In the genomic region with DNA sequence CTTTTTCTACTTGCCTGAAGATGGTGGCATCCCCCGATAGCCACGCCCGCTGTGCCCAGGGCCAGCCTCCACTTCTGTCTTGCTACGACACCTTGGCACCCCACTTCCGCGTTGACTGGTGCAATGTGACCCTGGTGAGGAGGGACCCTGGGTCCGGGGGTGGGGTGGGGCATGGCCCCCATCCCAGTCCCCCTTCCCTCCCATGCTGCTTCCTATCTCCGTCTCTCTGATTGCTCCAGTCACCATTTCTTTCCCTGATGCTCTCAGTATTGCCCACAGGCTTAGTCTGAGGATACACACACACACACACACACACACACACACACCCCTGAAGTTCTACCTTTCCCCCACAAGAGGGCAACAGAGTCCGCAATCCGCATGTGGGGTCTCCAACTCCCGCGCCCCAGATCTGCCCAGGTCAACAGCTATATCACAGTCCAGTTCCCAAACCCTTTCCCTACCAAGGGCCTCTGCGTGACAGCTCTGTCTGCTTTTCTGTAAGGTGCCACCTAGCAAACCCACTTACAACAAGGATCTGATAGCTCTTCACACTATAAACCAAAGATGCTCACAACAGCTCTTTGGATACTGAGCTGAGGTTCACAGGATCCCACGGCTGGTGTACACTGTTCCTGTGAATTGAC, we compare ENCODE assay signal across 8 cellular contexts. TPM values are rescaled to one million over a fixed set of nuclear protein-coding genes. Genes with fewer than 3 reads are reported as not detected.
DNase-seq lines count a peak whose midpoint lies in the region; ATAC-seq and TF ChIP-seq lines count a peak whose summit lies in the region.

No MANE protein-coding gene starts in this region.

- H3K4me3 Mint-ChIP-seq in memory B cell = peak overlapping the region; percentile 73

- H3K27me3 ChIP-seq in WERI-Rb-1 (ENCODE audit: insufficient read depth, low read depth, severe bottlenecking) (no peaks in the 10 kb centered on the region), thyroid gland (no peaks in the 10 kb centered on the region)

- intact Hi-C loops in thyroid gland (cut with DNase I) = no loop called here

- TF ChIP-seq CTCF in WERI-Rb-1 (IDR thresholded peaks at IDR 0.05; ENCODE audit: low read depth, low read length) (peak; percentile 92), choroid plexus epithelial cell (conservative IDR thresholded peaks at IDR 0.05; ENCODE audit: low read depth, low read length) (peak; percentile 95), thyroid gland (IDR thresholded peaks at IDR 0.05) (peak in 5 of 6 experiments; percentile 48 to 98 (median 80))

- peak; percentile 92 for ATAC-seq in memory B cell (ENCODE audit: low read depth)

- peaks cover 0 to 8% of the 10 kb centered on the region in 2 donors for H3K4me1 ChIP-seq in thyroid gland

- no peaks in the 10 kb centered on the region for H3K27me3 Mint-ChIP-seq in memory B cell

- H3K36me3 Mint-ChIP-seq in memory B cell = peaks cover 1% of the 10 kb centered on the region

- DNase-seq in activated gamma-delta T cell treated with Interleukin-2 at 50 U/mL for 16 hours = peak; percentile 64
- DNase-seq in activated gamma-delta T cell (lab: John Stamatoyannopoulos, UW) = no peak
- peak; percentile 22 for DNase-seq in NCI-H2196 treated with DMSO at 0.1 percent for 48 hours (lab: John Stamatoyannopoulos, UW; ENCODE audit: unreplicated experiment)
- DNase-seq in WERI-Rb-1 = peak; percentile 83
- DNase-seq in choroid plexus epithelial cell (ENCODE audit: low read depth) = peak; percentile 81
- DNase-seq in memory B cell (ENCODE audit: low spot score in 2 of 2) = peak; percentile 69 to 71
- peak; percentile 21 to 39 for DNase-seq in thyroid gland
- DNase-seq in GM19240 (ENCODE audit: insufficient read length, low spot score) = no peak

- H3K4me3 ChIP-seq in WERI-Rb-1 (ENCODE audit: low read depth, low read length) = no peak overlapping the region
- H3K4me3 ChIP-seq in choroid plexus epithelial cell (ENCODE audit: low read depth, low read length) = no peak overlapping the region
- no peak overlapping the region for H3K4me3 ChIP-seq in thyroid gland (replicated peaks in 1 of 3)

- H3K36me3 ChIP-seq in WERI-Rb-1 = no peaks in the 10 kb centered on the region
- H3K36me3 ChIP-seq in thyroid gland = no peaks in the 10 kb centered on the region

- peak overlapping the region; percentile 89 for H3K27ac Mint-ChIP-seq in memory B cell

- no peaks in the 10 kb centered on the region for H3K9me3 ChIP-seq in WERI-Rb-1 (ENCODE audit: severe bottlenecking)
- H3K9me3 ChIP-seq in thyroid gland = no peaks in the 10 kb centered on the region

- H3K4me1 Mint-ChIP-seq in memory B cell = peaks cover 25% of the 10 kb centered on the region

- no peaks in the 10 kb centered on the region for H3K9me3 Mint-ChIP-seq in memory B cell

- H3K27ac ChIP-seq in WERI-Rb-1 (no peak overlapping the region), thyroid gland (no peak overlapping the region)

- whole genome bisulfite sequencing in thyroid gland, 2 donors = 30 to 40% methylated on average over 13 to 14 of the region's 14 CpGs

- TF ChIP-seq POLR2A in thyroid gland (IDR thresholded peaks at IDR 0.05) = no peak

RNA-seq across cellular contexts. Expression of a gene that starts 3.4 kb away (rescaled TPM):
- total RNA-seq in thyroid gland = 1 to 10 TPM in 1 of 4 donors, not detected in 3; 2.0 TPM

RNA-seq across cellular contexts. Expression of a gene that starts 18.8 kb away (rescaled TPM):
- total RNA-seq in thyroid gland = 10 to 100 TPM; 28.6 to 37.2 (median 31.9) TPM

RNA-seq across cellular contexts. Expression of a gene that starts 32.2 kb away (rescaled TPM):
- 10 to 100 TPM; 12.2 to 57.3 (median 18.5) TPM for total RNA-seq in thyroid gland

RNA-seq across cellular contexts. Expression of a gene that starts 39.3 kb away (rescaled TPM):
- under 1 TPM; 0.24 to 0.81 (median 0.58) TPM for total RNA-seq in thyroid gland

Comparison
In these comparisons a context has a peak if more than half of its experiments do, and no peak if none do; other contexts are left out.
1. DNase-seq: peak in activated gamma-delta T cell treated with Interleukin-2 at 50 U/mL for 16 hours (single experiment), NCI-H2196 treated with DMSO at 0.1 percent for 48 hours (single experiment), WERI-Rb-1 (single experiment), choroid plexus epithelial cell (single experiment), memory B cell (2 of 2) and thyroid gland (2 of 2); none in activated gamma-delta T cell (single experiment) and GM19240 (single experiment).
2. Peak in every context shown above with its lines, with median percentiles within 50 percentile points of each other: CTCF ChIP-seq.